21 cellular contexts compared by ENCODE assay signal in genomic region chr14:55519473-55520080, GRCh38.
DNase-seq lines count a peak whose midpoint lies in the region; ATAC-seq, FAIRE-seq and TF ChIP-seq lines count a peak whose summit lies in the region.
"Had no signal": no experiment of that assay in that cellular context is flagged by ENCODE, and none has a peak within 500 bp of the region (broad histone marks: within the 10 kb centered on the region; RNA-seq: fewer than 3 reads in every experiment).

No MANE protein-coding gene starts in this region.

- no TSS peak for BruUV-seq in HepG2 (replicated peaks; lab: Mats Ljungman, UMichigan)

- TF ChIP-seq EP300 in HepG2 (IDR thresholded peaks at IDR 0.05; ENCODE audit: low read depth in 2 of 2, low read length in 2 of 2) (no peak), HepG2 (CRISPR knock-in tag; IDR thresholded peaks at IDR 0.05; ENCODE audit: borderline replicate concordance) (no peak)

- no peak for TF ChIP-seq RAD21 in HepG2 (CRISPR knock-in tag; IDR thresholded peaks at IDR 0.05)

- FAIRE-seq in HepG2 (lab: Jason Lieb, UNC), result no peak
- FAIRE-seq: A204.1 had no signal

- POLR2A ChIA-PET in HepG2 (lab: Yijun Ruan, JAX), result no interaction called here
- POLR2A ChIA-PET in activated CD8-positive, alpha-beta T cell treated with anti-CD3 and anti-CD28 coated beads for 36 hours (lab: Charles Lee), result no interaction called here

- TF ChIP-seq POLR2A in HepG2 (IDR thresholded peaks at IDR 0.05; ENCODE audit: insufficient read depth in 1 of 2, low read depth in 2 of 2, low read length in 2 of 2) (no peak), right lobe of liver (IDR thresholded peaks at IDR 0.05) (no peak), gastrocnemius medialis (IDR thresholded peaks at IDR 0.05) (no peak)

- no peak overlapping the region for H3K27ac Mint-ChIP-seq in activated CD8-positive, alpha-beta T cell treated with anti-CD3 and anti-CD28 coated beads for 36 hours
- H3K27ac Mint-ChIP-seq: CD8-positive, alpha-beta T cell; IgD-negative memory B cell had no signal

- intact Hi-C loops in HepG2 (cut with micrococcal nuclease; ENCODE audit: unreplicated experiment) (no loop called here), right lobe of liver (cut with DNase I) (no loop called here), gastrocnemius medialis (cut with DNase I; ENCODE audit: low total_unique reads) (no loop called here)
- intact Hi-C loops in activated CD8-positive, alpha-beta T cell treated with anti-CD3 and anti-CD28 coated beads for 36 hours (cut with micrococcal nuclease), result no loop called here

- no peak overlapping the region for H3K4me3 Mint-ChIP-seq in activated CD8-positive, alpha-beta T cell treated with anti-CD3 and anti-CD28 coated beads for 36 hours
- H3K4me3 Mint-ChIP-seq: CD8-positive, alpha-beta T cell; IgD-negative memory B cell had no signal

- no peak for TF ChIP-seq CTCF in HepG2 (CRISPR knock-in tag; IDR thresholded peaks at IDR 0.05)
- TF ChIP-seq CTCF in right lobe of liver (IDR thresholded peaks at IDR 0.05), result no peak
- TF ChIP-seq CTCF in RWPE2 (IDR thresholded peaks at IDR 0.05; ENCODE audit: poor library complexity, severe bottlenecking), result no peak
- TF ChIP-seq CTCF in epithelial cell of esophagus (IDR thresholded peaks at IDR 0.05; ENCODE audit: insufficient read depth, low read depth, low read length, missing control alignments), result peak; percentile 35
- no peak for TF ChIP-seq CTCF in gastrocnemius medialis (IDR thresholded peaks at IDR 0.05 in 4 of 5, conservative IDR thresholded peaks at IDR 0.05 in 1 of 5)
- TF ChIP-seq CTCF in activated CD8-positive, alpha-beta T cell treated with anti-CD3 and anti-CD28 coated beads for 36 hours (IDR thresholded peaks at IDR 0.05), result no peak

- no peaks in the 10 kb centered on the region for H3K4me1 Mint-ChIP-seq in activated CD8-positive, alpha-beta T cell treated with anti-CD3 and anti-CD28 coated beads for 36 hours (ENCODE audit: low read depth)
- H3K4me1 Mint-ChIP-seq: IgD-negative memory B cell had no signal

- no peaks in the 10 kb centered on the region for H3K9me3 Mint-ChIP-seq in activated CD8-positive, alpha-beta T cell treated with anti-CD3 and anti-CD28 coated beads for 36 hours

- no peaks in the 10 kb centered on the region for H4K20me1 ChIP-seq in HepG2 (ENCODE audit: insufficient read depth, low read length)
- H4K20me1 ChIP-seq: BLaER1 treated with 17β-estradiol and CSF1 and Interleukin-3, amounts not matched to agents 10 nM and 100 nM had no signal

- H3K27me3 ChIP-seq in HepG2 (ENCODE audit: control insufficient read depth in 1 of 2, insufficient read depth in 2 of 2, low read length in 2 of 2) (no peaks in the 10 kb centered on the region), right lobe of liver (no peaks in the 10 kb centered on the region), RWPE2 (ENCODE audit: insufficient read depth, poor library complexity, severe bottlenecking) (no peaks in the 10 kb centered on the region), gastrocnemius medialis (no peaks in the 10 kb centered on the region)
- H3K27me3 ChIP-seq: BLaER1 treated with 17β-estradiol and CSF1 and Interleukin-3, amounts not matched to agents 10 nM and 100 nM had no signal

- H3K27ac ChIP-seq in HepG2 (ENCODE audit: extremely low read length, insufficient read depth, low read length), result no peak overlapping the region
- no peak overlapping the region for H3K27ac ChIP-seq in right lobe of liver
- H3K27ac ChIP-seq in RWPE2 (ENCODE audit: poor library complexity, severe bottlenecking), result no peak overlapping the region
- no peak overlapping the region for H3K27ac ChIP-seq in gastrocnemius medialis
- H3K27ac ChIP-seq: BLaER1 treated with 17β-estradiol and CSF1 and Interleukin-3, amounts not matched to agents 10 nM and 100 nM; HL-60 had no signal

- H3K4me1 ChIP-seq in HepG2 (ENCODE audit: insufficient read depth, low read length) (0 out of 2 replicates have a peak, but pooled peaks cover 5% of the 10 kb centered on the region), right lobe of liver (no peaks in the 10 kb centered on the region), RWPE2 (ENCODE audit: insufficient read depth, poor library complexity, severe bottlenecking) (peaks cover 15% of the 10 kb centered on the region), gastrocnemius medialis (no peaks in the 10 kb centered on the region)
- H3K4me1 ChIP-seq: HAP-1 had no signal

- H3K36me3 Mint-ChIP-seq in activated CD8-positive, alpha-beta T cell treated with anti-CD3 and anti-CD28 coated beads for 36 hours (ENCODE audit: low read depth), result no peaks in the 10 kb centered on the region
- H3K36me3 Mint-ChIP-seq: CD8-positive, alpha-beta T cell had no signal

- no peaks in the 10 kb centered on the region for H3K36me3 ChIP-seq in HepG2 (replicated peaks in 1 of 2; ENCODE audit: control insufficient read depth in 1 of 2, insufficient read depth in 2 of 2, low read length in 2 of 2)
- no peaks in the 10 kb centered on the region for H3K36me3 ChIP-seq in right lobe of liver
- no peaks in the 10 kb centered on the region for H3K36me3 ChIP-seq in RWPE2 (ENCODE audit: low read depth)
- no peaks in the 10 kb centered on the region for H3K36me3 ChIP-seq in gastrocnemius medialis
- H3K36me3 ChIP-seq: BLaER1 treated with 17β-estradiol and CSF1 and Interleukin-3, amounts not matched to agents 10 nM and 100 nM; HAP-1 had no signal

- H3K9ac ChIP-seq in HepG2 (ENCODE audit: insufficient read depth, low read depth, low read length), result no peak overlapping the region
- H3K9ac ChIP-seq: BLaER1 treated with 17β-estradiol and CSF1 and Interleukin-3, amounts not matched to agents 10 nM and 100 nM had no signal

- H3K4me2 ChIP-seq in HepG2 (ENCODE audit: low read depth, low read length), result no peak overlapping the region
- H3K4me2 ChIP-seq: BLaER1 treated with 17β-estradiol and CSF1 and Interleukin-3, amounts not matched to agents 10 nM and 100 nM had no signal

- ATAC-seq in HepG2 (peak; percentile 95), right lobe of liver (no peak), RWPE2 (ENCODE audit: low read depth) (peak; percentile 40; the same call in 1 of the 3 replicates), gastrocnemius medialis (no peak)
- ATAC-seq in activated CD8-positive, alpha-beta T cell treated with anti-CD3 and anti-CD28 coated beads for 36 hours, result no peak
- ATAC-seq: CD8-positive, alpha-beta T cell; SK-N-SH treated with all-trans-retinoic acid at 6 μM for 48 hours had no signal

- H3K27me3 Mint-ChIP-seq in activated CD8-positive, alpha-beta T cell treated with anti-CD3 and anti-CD28 coated beads for 36 hours, result no peaks in the 10 kb centered on the region
- H3K27me3 Mint-ChIP-seq: IgD-negative memory B cell had no signal

- CTCF ChIA-PET in HepG2 (lab: Yijun Ruan, JAX; ENCODE audit: low intra/inter-chr PET ratio, low total read pairs), result no interaction called here
- CTCF ChIA-PET in activated CD8-positive, alpha-beta T cell treated with anti-CD3 and anti-CD28 coated beads for 36 hours (lab: Charles Lee), result no interaction called here

- DNase-seq in HepG2 (ENCODE audit: low spot score) (no peak), right lobe of liver (no peak), RWPE2 (ENCODE audit: low spot score) (no peak), epithelial cell of esophagus (ENCODE audit: low read depth) (peak; percentile 58), gastrocnemius medialis (no peak), SKM-1 (lab: John Stamatoyannopoulos, UW; ENCODE audit: unreplicated experiment) (no peak)
- DNase-seq in activated CD8-positive, alpha-beta T cell treated with anti-CD3 and anti-CD28 coated beads for 36 hours, result no peak
- no peak for DNase-seq in activated effector memory CD4-positive, alpha-beta T cell treated with Interleukin-2 at 50 U/mL for 16 hours
- DNase-seq: Calu3; CD8-positive, alpha-beta T cell; NCI-H1105 treated with DMSO at 0.1 percent for 48 hours; NCI-H1694; NCI-H2081 treated with DMSO at 0.1 percent for 48 hours; NCI-H446 treated with DMSO at 0.1 percent for 48 hours; SHP77 treated with DMSO at 0.1 percent for 48 hours had no signal

- in situ Hi-C loops in HepG2 (cut with HindIII; ENCODE audit: extremely low pct_ligation_motif_present, low pct_unique_long_range_greater_than_20kb), result no loop called here
- in situ Hi-C loops in gastrocnemius medialis (cut with MboI; ENCODE audit: low sequenced_read_pairs in 4 of 4), result no loop called here

- H3K79me2 ChIP-seq in HepG2 (ENCODE audit: insufficient read depth, low read length), result no peaks in the 10 kb centered on the region

- 100% methylated on average over 1 of the region's 1 CpG for WGBS in HepG2 (ENCODE audit: low lambda C conversion rate)
- no CpG with 5 or more reads among the region's 1 CpG for WGBS in right lobe of liver (ENCODE audit: insufficient coverage, low coverage, low lambda C conversion rate, missing lambda C conversion rate)

- no peak overlapping the region for H2AFZ ChIP-seq in HepG2 (ENCODE audit: low read length)

- no peaks in the 10 kb centered on the region for H3K9me3 ChIP-seq in HepG2 (ENCODE audit: low read length)
- no peaks in the 10 kb centered on the region for H3K9me3 ChIP-seq in right lobe of liver
- no peaks in the 10 kb centered on the region for H3K9me3 ChIP-seq in RWPE2 (ENCODE audit: severe bottlenecking)
- no peaks in the 10 kb centered on the region for H3K9me3 ChIP-seq in gastrocnemius medialis
- H3K9me3 ChIP-seq: HAP-1 had no signal

- H3K4me3 ChIP-seq in HepG2 (replicated peaks in 1 of 3; ENCODE audit: insufficient read depth in 1 of 3, low read depth in 2 of 3, low read length in 3 of 3) (no peak overlapping the region), right lobe of liver (no peak overlapping the region), RWPE2 (ENCODE audit: severe bottlenecking) (no peak overlapping the region), epithelial cell of esophagus (ENCODE audit: low read length) (no peak overlapping the region), gastrocnemius medialis (no peak overlapping the region)
- H3K4me3 ChIP-seq: BLaER1 treated with 17β-estradiol and CSF1 and Interleukin-3, amounts not matched to agents 10 nM and 100 nM; HAP-1 had no signal

TF ChIP-seq in HepG2, 621 proteins besides CTCF, POLR2A, EP300 and RAD21:
- TF ChIP-seq SAP130 (CRISPR knock-in tag; IDR thresholded peaks at IDR 0.05; ENCODE audit: low read depth), result no peak

Comparison
In these comparisons a context has a peak if more than half of its experiments do, and no peak if none do; other contexts are left out.
1. ATAC-seq: peak in HepG2 (single experiment) and RWPE2 (single experiment); none in right lobe of liver (0 of 4), gastrocnemius medialis (0 of 2) and activated CD8-positive, alpha-beta T cell treated with anti-CD3 and anti-CD28 coated beads for 36 hours (single experiment).